In the genomic region with DNA sequence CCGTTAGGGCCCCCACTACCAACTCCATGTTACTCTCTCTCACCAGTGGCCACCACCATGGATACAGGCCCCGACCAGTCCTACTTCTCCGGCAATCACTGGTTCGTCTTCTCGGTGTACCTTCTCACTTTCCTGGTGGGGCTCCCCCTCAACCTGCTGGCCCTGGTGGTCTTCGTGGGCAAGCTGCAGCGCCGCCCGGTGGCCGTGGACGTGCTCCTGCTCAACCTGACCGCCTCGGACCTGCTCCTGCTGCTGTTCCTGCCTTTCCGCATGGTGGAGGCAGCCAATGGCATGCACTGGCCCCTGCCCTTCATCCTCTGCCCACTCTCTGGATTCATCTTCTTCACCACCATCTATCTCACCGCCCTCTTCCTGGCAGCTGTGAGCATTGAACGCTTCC, we compare ENCODE assay signal across 12 cellular contexts. TPM values are rescaled to one million over a fixed set of nuclear protein-coding genes. Genes with fewer than 3 reads are reported as not detected.
DNase-seq lines count a peak whose midpoint lies in the region; ATAC-seq, FAIRE-seq and TF ChIP-seq lines count a peak whose summit lies in the region.
"Not testable (repeated sequence)": the region's sequence is repeated elsewhere in the genome, so short reads cannot be mapped to it uniquely, and the experiment has no call there.
"Had no signal": no experiment of that assay in that cellular context is flagged by ENCODE, and none has a peak within 500 bp of the region (broad histone marks: within the 10 kb centered on the region; RNA-seq: fewer than 3 reads in every experiment).

No MANE protein-coding gene starts in this region.

- not testable (repeated sequence) for H4K91ac ChIP-seq in H9 (ENCODE audit: insufficient read length, low read depth, low read length)

- not testable (repeated sequence) for H2BK5ac ChIP-seq in H9 (ENCODE audit: insufficient read length, low read length)

- H3K4me3 Mint-ChIP-seq in H9; activated CD8-positive, alpha-beta T cell treated with anti-CD3 and anti-CD28 coated beads for 36 hours: not testable (repeated sequence)

- in situ Hi-C loops in K562 (cut with MboI) = not testable (repeated sequence)

- POLR2A ChIA-PET in activated CD8-positive, alpha-beta T cell treated with anti-CD3 and anti-CD28 coated beads for 36 hours (lab: Charles Lee) = not testable (repeated sequence)
- POLR2A ChIA-PET in K562 (lab: Yijun Ruan, JAX) = interaction anchor here (1.5 kb wide), 1 partner anchor 95 kb away, joined by 3 read pairs; no protein-coding TSS in a partner anchor

- TF ChIP-seq POLR2A in K562 (conservative IDR thresholded peaks at IDR 0.05); suprapubic skin (IDR thresholded peaks at IDR 0.05): not testable (repeated sequence)

- H3K9ac ChIP-seq in H9 (ENCODE audit: extremely low read depth, insufficient read length, low read length); K562 (ENCODE audit: insufficient read depth in 1 of 2, low read depth in 2 of 2, low read length in 2 of 2): not testable (repeated sequence)

- H2BK15ac ChIP-seq in H9 (ENCODE audit: low read depth, low read length) = not testable (repeated sequence)

- not testable (repeated sequence) for H3K56ac ChIP-seq in H9 (ENCODE audit: insufficient read length, low read depth, low read length)

- not testable (repeated sequence) for BruUV-seq in K562 (replicated peaks; lab: Mats Ljungman, UMichigan)

- intact Hi-C loops in activated CD8-positive, alpha-beta T cell treated with anti-CD3 and anti-CD28 coated beads for 36 hours (cut with micrococcal nuclease); K562 (cut with micrococcal nuclease); sciatic nerve (cut with DNase I): not testable (repeated sequence)
- intact Hi-C loops in cardiac septum (cut with DNase I) = loop anchor here (5.0 kb wide), 1 partner anchor 98 kb away; no protein-coding TSS in a partner anchor

- CTCF ChIA-PET in activated CD8-positive, alpha-beta T cell treated with anti-CD3 and anti-CD28 coated beads for 36 hours (lab: Charles Lee) = interaction anchor here (1.3 to 2.4 kb wide), 4 partner anchors 11 to 110 kb away, joined by 3 to 11 read pairs (median 6); a partner anchor contains a TSS
- CTCF ChIA-PET in K562 (lab: Yijun Ruan, JAX; ENCODE audit: low intra/inter-chr PET ratio) = not testable (repeated sequence)

- H3K4ac ChIP-seq in H9 (ENCODE audit: low read depth, low read length) = not testable (repeated sequence)

- not testable (repeated sequence) for H3K9me3 Mint-ChIP-seq in H9; activated CD8-positive, alpha-beta T cell treated with anti-CD3 and anti-CD28 coated beads for 36 hours

- not testable (repeated sequence) for H4K20me1 ChIP-seq in H9 (ENCODE audit: control insufficient read depth, insufficient read depth, insufficient read length); K562 (replicated peaks; ENCODE audit: control insufficient read depth, insufficient read depth, low read length)

- not testable (repeated sequence) for H2AK5ac ChIP-seq in H9 (ENCODE audit: insufficient read length, low read length)

- not testable (repeated sequence) for H3K79me2 ChIP-seq in H9 (ENCODE audit: insufficient read depth, low read length); K562 (ENCODE audit: control insufficient read depth, insufficient read depth, low read length)

- H3K18ac ChIP-seq in H9 (ENCODE audit: insufficient read length, low read depth, low read length) = not testable (repeated sequence)

- not testable (repeated sequence) for H2AFZ ChIP-seq in H9 (ENCODE audit: low read length); K562 (ENCODE audit: low read depth, low read length)

- not testable (repeated sequence) for H3K9me3 ChIP-seq in H9 (ENCODE audit: control insufficient read depth, low read depth, low read length); K562 (replicated peaks; ENCODE audit: control insufficient read depth, insufficient read depth, low read depth, low read length); suprapubic skin

- H3K4me1 ChIP-seq in H9 (ENCODE audit: insufficient read depth, low read length); K562 (replicated peaks in 1 of 2; ENCODE audit: control insufficient read depth in 2 of 2, insufficient read depth in 2 of 2, low read length in 2 of 2); suprapubic skin: not testable (repeated sequence)

- H3K27ac Mint-ChIP-seq in H9; activated CD8-positive, alpha-beta T cell treated with anti-CD3 and anti-CD28 coated beads for 36 hours: not testable (repeated sequence)

- H3K14ac ChIP-seq in H9 (ENCODE audit: insufficient read depth, low read length) = not testable (repeated sequence)

- TF ChIP-seq CTCF in GM12875 (IDR thresholded peaks at IDR 0.05; ENCODE audit: borderline replicate concordance, insufficient read depth, low read depth, low read length) = 0 out of 2 replicates have a peak, but pooled peaks have one; percentile 2
- TF ChIP-seq CTCF in H9 (conservative IDR thresholded peaks at IDR 0.05) = peak; percentile 41; the same call in 2 of the 3 replicates
- TF ChIP-seq CTCF in activated CD8-positive, alpha-beta T cell treated with anti-CD3 and anti-CD28 coated beads for 36 hours (IDR thresholded peaks at IDR 0.05); K562 (IDR thresholded peaks at IDR 0.05 in 2 of 3, conservative IDR thresholded peaks at IDR 0.05 in 1 of 3; ENCODE audit: insufficient read depth in 2 of 3, low read depth in 1 of 3, low read length in 3 of 3); suprapubic skin (IDR thresholded peaks at IDR 0.05): not testable (repeated sequence)

- not testable (repeated sequence) for H3K23me2 ChIP-seq in H9 (ENCODE audit: insufficient read length, low read depth, low read length, poor library complexity, severe bottlenecking)

- H3K27ac ChIP-seq in H9 (ENCODE audit: insufficient read length, low read depth, low read length); K562 (ENCODE audit: extremely low read depth, low read depth, low read length); suprapubic skin: not testable (repeated sequence)

- H3K36me3 ChIP-seq in K562 (ENCODE audit: control insufficient read depth, insufficient read depth, low read length); suprapubic skin: not testable (repeated sequence)

- TF ChIP-seq EP300 in K562 (IDR thresholded peaks at IDR 0.05; ENCODE audit: low read length); suprapubic skin (IDR thresholded peaks at IDR 0.05): not testable (repeated sequence)

- H3K79me1 ChIP-seq in H9 (ENCODE audit: insufficient read depth, low read depth, low read length, poor library complexity, severe bottlenecking) = not testable (repeated sequence)

- not testable (repeated sequence) for H3K4me1 Mint-ChIP-seq in H9; activated CD8-positive, alpha-beta T cell treated with anti-CD3 and anti-CD28 coated beads for 36 hours (ENCODE audit: low read depth)

- no CpG with 5 or more reads among the region's 16 CpGs for WGBS in H9 (ENCODE audit: extremely low coverage, insufficient read length, low lambda C conversion rate)
- 20% methylated on average over 8 of the region's 16 CpGs for WGBS in K562 (ENCODE audit: insufficient coverage, low coverage, missing lambda C conversion rate)
- 70% methylated on average over 4 of the region's 16 CpGs for WGBS in suprapubic skin

- not testable (repeated sequence) for DNase-seq in H9; K562 (ENCODE audit: extremely low read depth in 1 of 4, low spot score in 3 of 4)
- peak; percentile 36 for DNase-seq in activated CD8-positive, alpha-beta T cell treated with anti-CD3 and anti-CD28 coated beads for 36 hours
- peak; percentile 35 for DNase-seq in cardiac septum (ENCODE audit: low spot score)
- peak; percentile 5 for DNase-seq in sciatic nerve (ENCODE audit: low spot score)
- peak; percentile 5 to 41 for DNase-seq in suprapubic skin (ENCODE audit: low spot score in 2 of 2)

- not testable (repeated sequence) for H3K4me2 ChIP-seq in H9 (ENCODE audit: insufficient read depth, insufficient read length, low read length); K562 (ENCODE audit: insufficient read depth, low read length)

- H3K9me1 ChIP-seq in K562 (ENCODE audit: control insufficient read depth, insufficient read depth, low read length) = not testable (repeated sequence)

- H2BK12ac ChIP-seq in H9 (ENCODE audit: insufficient read length, low read depth, low read length) = not testable (repeated sequence)

- not testable (repeated sequence) for H2BK20ac ChIP-seq in H9 (ENCODE audit: low read depth, low read length, poor library complexity, severe bottlenecking)

- not testable (repeated sequence) for H3K27me3 ChIP-seq in H9 (ENCODE audit: insufficient read depth, low read length)
- H3K27me3 ChIP-seq in K562 (ENCODE audit: control insufficient read depth in 2 of 2, insufficient read depth in 2 of 2, low read length in 2 of 2) (peaks cover 13 to 40% of the 10 kb centered on the region in 2 experiments; a peak in 4 of 5 replicates), suprapubic skin (peaks cover 23% of the 10 kb centered on the region)

- TF ChIP-seq RAD21 in K562 (CRISPR knock-in tag; conservative IDR thresholded peaks at IDR 0.05 in 1 of 2, IDR thresholded peaks at IDR 0.05 in 1 of 2) = not testable (repeated sequence)

- FAIRE-seq in K562 (lab: Jason Lieb, UNC) = not testable (repeated sequence)

- not testable (repeated sequence) for H3K23ac ChIP-seq in H9 (ENCODE audit: insufficient read length, low read depth, low read length)

- H3K36me3 Mint-ChIP-seq in H9 (ENCODE audit: insufficient read depth in 1 of 3, low read depth in 3 of 3); activated CD8-positive, alpha-beta T cell treated with anti-CD3 and anti-CD28 coated beads for 36 hours (ENCODE audit: low read depth): not testable (repeated sequence)

- H2BK120ac ChIP-seq in H9 (ENCODE audit: low read depth, low read length, poor library complexity, severe bottlenecking) = not testable (repeated sequence)

- not testable (repeated sequence) for H4K8ac ChIP-seq in H9 (replicated peaks; ENCODE audit: insufficient read length, low read depth, low read length)

- H4K5ac ChIP-seq in H9 (ENCODE audit: insufficient read length, low read depth, low read length) = not testable (repeated sequence)

- not testable (repeated sequence) for H3K4me3 ChIP-seq in GM12875 (ENCODE audit: low read depth, low read length); K562; suprapubic skin

- ATAC-seq in activated CD8-positive, alpha-beta T cell treated with anti-CD3 and anti-CD28 coated beads for 36 hours; sciatic nerve: not testable (repeated sequence)
- ATAC-seq in K562 = peak; percentile 35; the same call in 1 of the 3 replicates

- H3K27me3 Mint-ChIP-seq in H9 (ENCODE audit: low read depth); activated CD8-positive, alpha-beta T cell treated with anti-CD3 and anti-CD28 coated beads for 36 hours: not testable (repeated sequence)

- not testable (repeated sequence) for H3T11ph ChIP-seq in H9 (ENCODE audit: low read length)

RNA-seq across cellular contexts. Expression of a gene that starts 0.6 kb away (rescaled TPM):
- total RNA-seq in H9 (2021) = not detected in 2 replicates
- 1 to 10 TPM; 1.1 to 1.2 TPM for total RNA-seq in activated CD8-positive, alpha-beta T cell treated with anti-CD3 and anti-CD28 coated beads for 36 hours
- total RNA-seq in K562 (2011; cell fraction: chromatin; rRNA removed; ENCODE audit: low replicate concordance) = not detected in 2 replicates
- not detected in 2 replicates for total RNA-seq in K562 (2011; cell fraction: nucleolus; rRNA removed)
- total RNA-seq in K562 (2011; cell fraction: nucleoplasm; rRNA removed) = not detected in 2 replicates
- total RNA-seq in K562 (2014; rRNA removed) = not detected in 2 replicates
- not detected in 2 replicates for total RNA-seq in K562 (2014; rRNA removed; fragmentation: Illumina TruSeq; extraction: Trizol)
- total RNA-seq in K562 (2015; rRNA removed; fragmentation: Illumina TruSeq; extraction: Trizol) = not detected in 2 replicates
- total RNA-seq in K562 (2021) = not detected in 2 replicates
- not detected in 2 replicates for polyA plus RNA-seq in K562 (2011; rRNA removed)
- polyA plus RNA-seq in K562 (2011; cell fraction: cytosol; rRNA removed) = not detected in 2 replicates
- polyA plus RNA-seq in K562 (2011; cell fraction: nucleus; rRNA removed) = not detected in 2 replicates
- polyA plus RNA-seq in K562 (2012) = not detected in 2 replicates
- not detected in 2 replicates for polyA plus RNA-seq in K562 (2014; fragmentation: Illumina TruSeq; extraction: Trizol)
- not detected for polyA plus RNA-seq in K562 (2014; fragmentation: Nextera tagmentation; extraction: Ambion mirVana)
- polyA plus RNA-seq in K562 (2014; rRNA removed) = not detected in 2 replicates
- not detected in 2 replicates for polyA minus RNA-seq in K562 (2011; rRNA and poly(A)+ RNA removed)
- not detected in 2 replicates for polyA minus RNA-seq in K562 (2011; cell fraction: cytosol; rRNA and poly(A)+ RNA removed)
- not detected in 2 replicates for polyA minus RNA-seq in K562 (2011; cell fraction: nucleus; rRNA and poly(A)+ RNA removed)
- not detected for total RNA-seq in cardiac septum
- 0.76 TPM for total RNA-seq in sciatic nerve
- not detected for total RNA-seq in suprapubic skin
- total RNA-seq: CD4-positive, alpha-beta memory T cell; G401; GM23248; HT-29 had no signal
- polyA plus RNA-seq: AG04450; CD4-positive, alpha-beta memory T cell; GM23248 had no signal

RNA-seq across cellular contexts. Expression of a gene that starts 11.1 kb away (rescaled TPM):
- total RNA-seq in H9 (2021) = not detected in 2 replicates
- total RNA-seq in activated CD8-positive, alpha-beta T cell treated with anti-CD3 and anti-CD28 coated beads for 36 hours = not detected
- 0.28 TPM in 1 of 2 replicates, not detected in the other for total RNA-seq in K562 (2011; cell fraction: chromatin; rRNA removed; ENCODE audit: low replicate concordance)
- 0.13 and 0.17 TPM in 2 replicates for total RNA-seq in K562 (2011; cell fraction: nucleolus; rRNA removed)
- not detected in 2 replicates for total RNA-seq in K562 (2011; cell fraction: nucleoplasm; rRNA removed)
- total RNA-seq in K562 (2014; rRNA removed) = not detected in 2 replicates
- total RNA-seq in K562 (2014; rRNA removed; fragmentation: Illumina TruSeq; extraction: Trizol) = not detected in 2 replicates
- total RNA-seq in K562 (2015; rRNA removed; fragmentation: Illumina TruSeq; extraction: Trizol) = not detected in 2 replicates
- total RNA-seq in K562 (2021) = not detected in 2 replicates
- polyA plus RNA-seq in K562 (2011; rRNA removed) = not detected in 2 replicates
- polyA plus RNA-seq in K562 (2011; cell fraction: cytosol; rRNA removed) = not detected in 2 replicates
- polyA plus RNA-seq in K562 (2011; cell fraction: nucleus; rRNA removed) = 0.06 TPM in 1 of 2 replicates, not detected in the other
- polyA plus RNA-seq in K562 (2012) = not detected in 2 replicates
- not detected in 2 replicates for polyA plus RNA-seq in K562 (2014; fragmentation: Illumina TruSeq; extraction: Trizol)
- not detected for polyA plus RNA-seq in K562 (2014; fragmentation: Nextera tagmentation; extraction: Ambion mirVana)
- polyA plus RNA-seq in K562 (2014; rRNA removed) = not detected in 2 replicates
- polyA minus RNA-seq in K562 (2011; rRNA and poly(A)+ RNA removed) = not detected in 2 replicates
- polyA minus RNA-seq in K562 (2011; cell fraction: cytosol; rRNA and poly(A)+ RNA removed) = not detected in 2 replicates
- not detected in 2 replicates for polyA minus RNA-seq in K562 (2011; cell fraction: nucleus; rRNA and poly(A)+ RNA removed)
- total RNA-seq in cardiac septum = not detected
- total RNA-seq in sciatic nerve = not detected
- not detected for total RNA-seq in suprapubic skin
- total RNA-seq: CD4-positive, alpha-beta memory T cell; G401; GM23248; HT-29 had no signal
- polyA plus RNA-seq: AG04450; CD4-positive, alpha-beta memory T cell; GM23248 had no signal

RNA-seq across cellular contexts. Expression of a gene that starts 12.0 kb away (rescaled TPM):
- total RNA-seq in H9 (2021) (not detected in 2 replicates), K562 (2014; rRNA removed) (not detected in 2 replicates), K562 (2014; rRNA removed; fragmentation: Illumina TruSeq; extraction: Trizol) (not detected in 2 replicates), K562 (2015; rRNA removed; fragmentation: Illumina TruSeq; extraction: Trizol) (not detected in 2 replicates), K562 (2021) (not detected in 2 replicates), cardiac septum (not detected), sciatic nerve (0.58 TPM), suprapubic skin (not detected)
- under 1 TPM; 0.18 to 0.56 TPM for total RNA-seq in activated CD8-positive, alpha-beta T cell treated with anti-CD3 and anti-CD28 coated beads for 36 hours
- not detected in 2 replicates for total RNA-seq in K562 (2011; cell fraction: chromatin; rRNA removed; ENCODE audit: low replicate concordance)
- not detected in 2 replicates for total RNA-seq in K562 (2011; cell fraction: nucleolus; rRNA removed)
- total RNA-seq in K562 (2011; cell fraction: nucleoplasm; rRNA removed) = not detected in 2 replicates
- polyA plus RNA-seq in K562 (2011; rRNA removed) (not detected in 2 replicates), K562 (2014; fragmentation: Illumina TruSeq; extraction: Trizol) (not detected in 2 replicates), K562 (2014; fragmentation: Nextera tagmentation; extraction: Ambion mirVana) (not detected), K562 (2014; rRNA removed) (not detected in 2 replicates)
- polyA plus RNA-seq in K562 (2011; cell fraction: cytosol; rRNA removed) = not detected in 2 replicates
- polyA plus RNA-seq in K562 (2011; cell fraction: nucleus; rRNA removed) = not detected in 2 replicates
- 0.10 TPM in 1 of 2 replicates, not detected in the other for polyA plus RNA-seq in K562 (2012)
- not detected in 2 replicates for polyA minus RNA-seq in K562 (2011; rRNA and poly(A)+ RNA removed)
- not detected in 2 replicates for polyA minus RNA-seq in K562 (2011; cell fraction: cytosol; rRNA and poly(A)+ RNA removed)
- polyA minus RNA-seq in K562 (2011; cell fraction: nucleus; rRNA and poly(A)+ RNA removed) = not detected in 2 replicates
- total RNA-seq: CD4-positive, alpha-beta memory T cell; G401; GM23248; HT-29 had no signal
- polyA plus RNA-seq: AG04450; CD4-positive, alpha-beta memory T cell; GM23248 had no signal

RNA-seq across cellular contexts. Expression of a gene that starts 29.8 kb away (rescaled TPM):
- total RNA-seq in H9 (2021) = not detected in 2 replicates
- 1 to 10 TPM; 2.3 to 2.8 TPM for total RNA-seq in activated CD8-positive, alpha-beta T cell treated with anti-CD3 and anti-CD28 coated beads for 36 hours
- total RNA-seq in K562 (2011; cell fraction: chromatin; rRNA removed; ENCODE audit: low replicate concordance) = 29.7 and 39.0 TPM in 2 replicates
- 22.1 and 24.3 TPM in 2 replicates for total RNA-seq in K562 (2011; cell fraction: nucleolus; rRNA removed)
- 23.2 and 26.7 TPM in 2 replicates for total RNA-seq in K562 (2011; cell fraction: nucleoplasm; rRNA removed)
- total RNA-seq in K562 (2014; rRNA removed) = 5.0 and 5.3 TPM in 2 replicates
- 2.3 and 2.4 TPM in 2 replicates for total RNA-seq in K562 (2014; rRNA removed; fragmentation: Illumina TruSeq; extraction: Trizol)
- total RNA-seq in K562 (2015; rRNA removed; fragmentation: Illumina TruSeq; extraction: Trizol) = 1.7 and 2.1 TPM in 2 replicates
- 3.5 and 5.9 TPM in 2 replicates for total RNA-seq in K562 (2021)
- 2.4 and 4.2 TPM in 2 replicates for polyA plus RNA-seq in K562 (2011; rRNA removed)
- 2.3 and 3.4 TPM in 2 replicates for polyA plus RNA-seq in K562 (2011; cell fraction: cytosol; rRNA removed)
- 5.1 and 17.6 TPM in 2 replicates for polyA plus RNA-seq in K562 (2011; cell fraction: nucleus; rRNA removed)
- polyA plus RNA-seq in K562 (2012) = 3.0 and 4.6 TPM in 2 replicates
- polyA plus RNA-seq in K562 (2014; fragmentation: Illumina TruSeq; extraction: Trizol) = 3.7 and 4.1 TPM in 2 replicates
- polyA plus RNA-seq in K562 (2014; fragmentation: Nextera tagmentation; extraction: Ambion mirVana) = under 1 TPM; 0.29 to 0.84 TPM
- polyA plus RNA-seq in K562 (2014; rRNA removed) = 4.1 and 6.2 TPM in 2 replicates
- 1.4 and 6.6 TPM in 2 replicates for polyA minus RNA-seq in K562 (2011; rRNA and poly(A)+ RNA removed)
- polyA minus RNA-seq in K562 (2011; cell fraction: cytosol; rRNA and poly(A)+ RNA removed) = 3.2 TPM in 1 of 2 replicates, not detected in the other
- polyA minus RNA-seq in K562 (2011; cell fraction: nucleus; rRNA and poly(A)+ RNA removed) = 1.6 and 3.8 TPM in 2 replicates
- total RNA-seq in cardiac septum = 0.70 TPM
- 23.8 TPM for total RNA-seq in sciatic nerve
- not detected for total RNA-seq in suprapubic skin
- total RNA-seq: G401, GM23248 had no signal
- polyA plus RNA-seq: AG04450 had no signal
